ENCODE assay signal across 1 cellular context in the genomic region with DNA sequence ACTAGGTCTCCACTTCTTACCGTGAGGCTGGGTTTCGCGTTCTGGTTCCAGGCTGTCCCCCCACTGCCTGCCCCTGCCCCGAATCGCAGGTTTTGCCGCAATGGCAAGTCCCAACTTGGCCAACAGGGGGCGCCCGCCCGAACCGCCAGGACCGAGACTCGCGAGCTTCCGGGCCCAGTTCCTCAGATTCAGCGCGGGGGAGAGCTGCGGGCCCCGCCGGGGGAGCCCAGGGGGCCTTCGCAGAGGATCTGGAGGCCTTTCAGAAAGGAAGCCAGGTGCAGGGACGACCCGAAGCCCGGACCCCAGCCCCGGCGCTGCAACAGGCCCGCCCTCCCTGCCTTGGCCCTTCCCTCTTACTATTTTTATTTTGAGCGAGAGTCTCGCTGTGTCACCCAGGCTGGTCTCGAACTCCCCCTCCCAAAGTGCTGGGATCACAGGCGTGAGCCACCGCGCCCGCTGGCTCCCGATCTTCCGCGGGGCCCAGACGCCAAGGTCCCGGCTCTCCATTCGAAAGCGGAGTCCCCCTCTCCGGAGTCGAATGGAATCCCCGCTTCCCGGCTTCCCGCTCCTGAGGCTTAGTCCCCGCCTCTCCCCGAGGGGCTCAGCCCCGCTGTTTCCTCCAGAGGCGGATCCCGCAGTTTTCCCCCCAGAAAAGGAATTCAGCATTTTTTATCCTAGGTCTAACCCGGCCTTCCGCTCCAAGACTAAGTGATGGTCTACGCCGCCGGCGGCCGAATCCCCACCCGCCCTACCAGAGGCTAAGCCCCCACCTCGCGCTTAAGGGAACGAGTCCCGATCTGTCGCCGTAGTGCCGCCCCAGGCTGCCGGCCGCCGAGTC.
A peak's percentile ranks its signal among the peaks of the same experiment; 100 is the strongest.
TF ChIP-seq lines count a peak whose summit lies in the region.

No MANE protein-coding gene starts in this region.

TF ChIP-seq in SK-N-SH, 30 proteins besides CTCF, POLR2A, EP300 and RAD21 (continued from another document):
- TF ChIP-seq MAX (IDR thresholded peaks at IDR 0.05; ENCODE audit: low read depth) (no peak), TEAD4 (IDR thresholded peaks at IDR 0.05; ENCODE audit: borderline replicate concordance, insufficient read depth) (no peak), SMC3 (IDR thresholded peaks at IDR 0.05; ENCODE audit: low read depth, low read length) (peak; percentile 60), RXRA (IDR thresholded peaks at IDR 0.05; ENCODE audit: borderline replicate concordance, low read depth) (no peak), USF1 (IDR thresholded peaks at IDR 0.05; ENCODE audit: borderline replicate concordance, low read depth) (no peak), NFIC (IDR thresholded peaks at IDR 0.05; ENCODE audit: borderline replicate concordance) (no peak), POLR2AphosphoS5 (IDR thresholded peaks at IDR 0.05; ENCODE audit: low read depth, low read length) (peak; percentile 37; the same call in 1 of the 2 replicates), MEF2A (IDR thresholded peaks at IDR 0.05; ENCODE audit: borderline replicate concordance, low read depth) (no peak), ELF1 (IDR thresholded peaks at IDR 0.05) (peak; percentile 69; the same call in 1 of the 2 replicates), JUND (IDR thresholded peaks at IDR 0.05) (no peak)
- TF ChIP-seq, protein P1, sequence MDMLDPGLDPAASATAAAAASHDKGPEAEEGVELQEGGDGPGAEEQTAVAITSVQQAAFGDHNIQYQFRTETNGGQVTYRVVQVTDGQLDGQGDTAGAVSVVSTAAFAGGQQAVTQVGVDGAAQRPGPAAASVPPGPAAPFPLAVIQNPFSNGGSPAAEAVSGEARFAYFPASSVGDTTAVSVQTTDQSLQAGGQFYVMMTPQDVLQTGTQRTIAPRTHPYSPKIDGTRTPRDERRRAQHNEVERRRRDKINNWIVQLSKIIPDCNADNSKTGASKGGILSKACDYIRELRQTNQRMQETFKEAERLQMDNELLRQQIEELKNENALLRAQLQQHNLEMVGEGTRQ (IDR thresholded peaks at IDR 0.05; ENCODE audit: borderline replicate concordance, low read depth, low read length): no peak
